2 cellular contexts compared by ENCODE assay signal in genomic region chr20:55004044-55004443, GRCh38.
TF ChIP-seq lines count a peak whose summit lies in the region.

No MANE protein-coding gene starts in this region.

TF ChIP-seq in GM12878, 131 proteins besides CTCF, POLR2A, EP300 and RAD21:
- TF ChIP-seq DPF2 (IDR thresholded peaks at IDR 0.05) (no peak), SMAD5 (IDR thresholded peaks at IDR 0.05; ENCODE audit: low read depth) (no peak), CHD4 (IDR thresholded peaks at IDR 0.05) (no peak), ETV6 (conservative IDR thresholded peaks at IDR 0.05 in 1 of 2, IDR thresholded peaks at IDR 0.05 in 1 of 2; ENCODE audit: borderline replicate concordance in 1 of 2, low read depth in 1 of 2) (no peak), STAT3 (IDR thresholded peaks at IDR 0.05; ENCODE audit: low read depth, low read length) (no peak), RB1 (IDR thresholded peaks at IDR 0.05; ENCODE audit: borderline replicate concordance) (no peak), RUNX3 (IDR thresholded peaks at IDR 0.05; ENCODE audit: low read length) (no peak), WRNIP1 (IDR thresholded peaks at IDR 0.05; ENCODE audit: borderline replicate concordance, low read depth, low read length) (no peak), LARP7 (IDR thresholded peaks at IDR 0.05) (no peak), ZZZ3 (IDR thresholded peaks at IDR 0.05; ENCODE audit: control insufficient read depth, insufficient read length, low read depth) (no peak), POLR2AphosphoS2 (IDR thresholded peaks at IDR 0.05; ENCODE audit: low read depth, low read length) (no peak), MAX (IDR thresholded peaks at IDR 0.05; ENCODE audit: low read depth, low read length) (no peak), ZSCAN29 (IDR thresholded peaks at IDR 0.05) (no peak), ZNF217 (IDR thresholded peaks at IDR 0.05) (no peak)
- TF ChIP-seq, protein P1, sequence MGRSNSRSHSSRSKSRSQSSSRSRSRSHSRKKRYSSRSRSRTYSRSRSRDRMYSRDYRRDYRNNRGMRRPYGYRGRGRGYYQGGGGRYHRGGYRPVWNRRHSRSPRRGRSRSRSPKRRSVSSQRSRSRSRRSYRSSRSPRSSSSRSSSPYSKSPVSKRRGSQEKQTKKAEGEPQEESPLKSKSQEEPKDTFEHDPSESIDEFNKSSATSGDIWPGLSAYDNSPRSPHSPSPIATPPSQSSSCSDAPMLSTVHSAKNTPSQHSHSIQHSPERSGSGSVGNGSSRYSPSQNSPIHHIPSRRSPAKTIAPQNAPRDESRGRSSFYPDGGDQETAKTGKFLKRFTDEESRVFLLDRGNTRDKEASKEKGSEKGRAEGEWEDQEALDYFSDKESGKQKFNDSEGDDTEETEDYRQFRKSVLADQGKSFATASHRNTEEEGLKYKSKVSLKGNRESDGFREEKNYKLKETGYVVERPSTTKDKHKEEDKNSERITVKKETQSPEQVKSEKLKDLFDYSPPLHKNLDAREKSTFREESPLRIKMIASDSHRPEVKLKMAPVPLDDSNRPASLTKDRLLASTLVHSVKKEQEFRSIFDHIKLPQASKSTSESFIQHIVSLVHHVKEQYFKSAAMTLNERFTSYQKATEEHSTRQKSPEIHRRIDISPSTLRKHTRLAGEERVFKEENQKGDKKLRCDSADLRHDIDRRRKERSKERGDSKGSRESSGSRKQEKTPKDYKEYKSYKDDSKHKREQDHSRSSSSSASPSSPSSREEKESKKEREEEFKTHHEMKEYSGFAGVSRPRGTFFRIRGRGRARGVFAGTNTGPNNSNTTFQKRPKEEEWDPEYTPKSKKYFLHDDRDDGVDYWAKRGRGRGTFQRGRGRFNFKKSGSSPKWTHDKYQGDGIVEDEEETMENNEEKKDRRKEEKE (IDR thresholded peaks at IDR 0.05), result no peak

TF ChIP-seq in neural cell, 6 proteins besides CTCF, POLR2A, EP300 and RAD21:
- TF ChIP-seq TAF1 (IDR thresholded peaks at IDR 0.05; ENCODE audit: low read depth) (no peak), REST (IDR thresholded peaks at IDR 0.05; ENCODE audit: borderline replicate concordance) (no peak), POLR2AphosphoS5 (IDR thresholded peaks at IDR 0.05) (no peak), EZH2 (IDR thresholded peaks at IDR 0.05; ENCODE audit: borderline replicate concordance, insufficient read depth, low read length, poor library complexity, severe bottlenecking) (no peak), MXI1 (conservative IDR thresholded peaks at IDR 0.05; ENCODE audit: poor library complexity, severe bottlenecking) (no peak), SMC3 (conservative IDR thresholded peaks at IDR 0.05; ENCODE audit: poor library complexity) (no peak)
